Comparison of ENCODE assay signal across 26 cellular contexts in genomic region chrX:44447214-44447613, GRCh38.
"Had no signal": no experiment of that assay in that cellular context is flagged by ENCODE, and none has a peak within 500 bp of the region (broad histone marks: within the 10 kb centered on the region; RNA-seq: fewer than 3 reads in every experiment).

No MANE protein-coding gene starts in this region.

- DNase-seq: activated B cell treated with CpG ODN at 0.5 μM for 24 hours; activated CD4-positive, alpha-beta T cell treated with anti-CD3 and anti-CD28 coated beads, Interleukin-2, amount 50 U/mL, for 1 hour; activated CD8-positive, alpha-beta T cell treated with anti-CD3 and anti-CD28 coated beads for 36 hours; activated T-cell treated with anti-CD3 and anti-CD28 coated beads, Interleukin-2, amount 50 U/mL, for 48 hours; cerebellar nuclear complex; colonic mucosa; dorsolateral prefrontal cortex; foreskin fibroblast; head of caudate nucleus; hippocampal formation; left cardiac atrium; lower lobe of right lung; mesendoderm; stimulated activated naive CD4-positive, alpha-beta T cell; T-helper 17 cell had no signal

- H3K9me3 Mint-ChIP-seq: activated CD8-positive, alpha-beta T cell treated with anti-CD3 and anti-CD28 coated beads for 36 hours; activated naive CD4-positive, alpha-beta T cell treated with anti-CD3 and anti-CD28 coated beads, Interleukin-2, amount 50 U/mL, for 72 hours; activated T-helper 2 cell treated with anti-CD3 and anti-CD28 coated beads, Interferon-gamma antibody, Interleukin-2, Interleukin-4, amounts not matched to agents 10 μg/mL and 5 μg/mL and 100 μg/mL, durations not matched to agents 14 hours and 24 hours and 36 hours had no signal

- FAIRE-seq: endothelial cell of umbilical vein, keratinocyte had no signal

- H3K36me3 Mint-ChIP-seq: activated naive CD4-positive, alpha-beta T cell treated with anti-CD3 and anti-CD28 coated beads, Interleukin-2, amount 50 U/mL, for 72 hours had no signal

- H3K4me3 ChIP-seq: cardiac muscle cell, colonic mucosa, dorsolateral prefrontal cortex, lower lobe of right lung, skin epidermis, tibial nerve had no signal

- H3K27ac Mint-ChIP-seq: activated B cell treated with CpG ODN at 0.5 μM for 24 hours; activated CD8-positive, alpha-beta T cell treated with anti-CD3 and anti-CD28 coated beads for 36 hours; activated naive CD4-positive, alpha-beta T cell treated with anti-CD3 and anti-CD28 coated beads, Interleukin-2, amount 50 U/mL, for 72 hours; activated T-helper 2 cell treated with anti-CD3 and anti-CD28 coated beads, Interferon-gamma antibody, Interleukin-2, Interleukin-4, amounts not matched to agents 10 μg/mL and 5 μg/mL and 100 μg/mL, durations not matched to agents 14 hours and 24 hours and 36 hours; nephron; T-helper 17 cell had no signal

- H3K4me1 Mint-ChIP-seq: activated B cell treated with CpG ODN at 0.5 μM for 24 hours, nephron, T-helper 17 cell had no signal

- H3K36me3 ChIP-seq: cardiac muscle cell, colonic mucosa, lower lobe of right lung, neutrophil, tibial nerve had no signal

- H3K4me3 Mint-ChIP-seq: activated B cell treated with CpG ODN at 0.5 μM for 24 hours; activated CD8-positive, alpha-beta T cell treated with anti-CD3 and anti-CD28 coated beads for 36 hours; nephron; T-helper 17 cell had no signal

- H3K4me1 ChIP-seq: colonic mucosa, lower lobe of right lung, tibial nerve had no signal

- H3K27ac ChIP-seq: cardiac muscle cell, colonic mucosa, dorsolateral prefrontal cortex, lower lobe of right lung, neutrophil, skin epidermis, tibial nerve had no signal

- ATAC-seq: activated CD8-positive, alpha-beta T cell treated with anti-CD3 and anti-CD28 coated beads for 36 hours; activated naive CD4-positive, alpha-beta T cell treated with anti-CD3 and anti-CD28 coated beads, Interleukin-2, amount 50 U/mL, for 72 hours; esophagus mucosa; left cardiac atrium; lower lobe of right lung; sciatic nerve; T-helper 17 cell had no signal

- H3K27me3 ChIP-seq: cardiac muscle cell, colonic mucosa, neutrophil had no signal

- H3K9me3 ChIP-seq: colonic mucosa, lower lobe of right lung, neutrophil, tibial nerve had no signal

- H3K27me3 Mint-ChIP-seq: activated B cell treated with CpG ODN at 0.5 μM for 24 hours; activated CD8-positive, alpha-beta T cell treated with anti-CD3 and anti-CD28 coated beads for 36 hours; T-helper 17 cell had no signal
